Comparison of ENCODE assay signal across 9 cellular contexts in the genomic region with DNA sequence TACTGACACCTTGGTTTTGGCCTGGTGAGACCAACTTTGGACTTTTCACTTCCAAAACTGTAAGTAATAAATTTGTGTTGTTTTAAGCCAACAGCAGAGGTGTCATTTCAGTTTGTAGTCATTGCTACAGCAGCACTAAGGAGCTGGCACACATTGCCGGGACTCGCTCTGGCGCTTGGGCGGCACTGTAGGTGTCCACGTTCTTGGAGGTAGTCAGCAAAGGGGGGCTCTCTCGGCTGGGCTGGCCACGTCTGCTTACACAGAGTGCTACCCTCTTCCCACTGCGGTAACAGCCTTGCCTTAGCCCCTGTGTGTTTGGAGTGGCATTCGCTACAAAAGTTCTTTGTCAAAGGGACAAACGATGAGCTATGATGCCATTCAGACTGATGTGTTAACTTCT. TPM values are rescaled to one million over a fixed set of nuclear protein-coding genes. Genes with fewer than 3 reads are reported as not detected.
"Had no signal": no experiment of that assay in that cellular context is flagged by ENCODE, and none has a peak within 500 bp of the region (broad histone marks: within the 10 kb centered on the region; RNA-seq: fewer than 3 reads in every experiment).

No MANE protein-coding gene starts in this region.

- ATAC-seq: GM12878 had no signal

- H3K4me3 ChIP-seq: GM12878 had no signal

- DNase-seq: GDM1, GF-D8 had no signal

- FAIRE-seq: G401.6, GM12878, GM12891, GM12892, GM18507, GM19239 had no signal

RNA-seq across cellular contexts. Expression of a gene that starts 44.7 kb away (rescaled TPM):
- total RNA-seq: G401, GM12878 had no signal
- polyA plus RNA-seq: GM12878 had no signal
